2 cellular contexts compared by ENCODE assay signal in the genomic region with DNA sequence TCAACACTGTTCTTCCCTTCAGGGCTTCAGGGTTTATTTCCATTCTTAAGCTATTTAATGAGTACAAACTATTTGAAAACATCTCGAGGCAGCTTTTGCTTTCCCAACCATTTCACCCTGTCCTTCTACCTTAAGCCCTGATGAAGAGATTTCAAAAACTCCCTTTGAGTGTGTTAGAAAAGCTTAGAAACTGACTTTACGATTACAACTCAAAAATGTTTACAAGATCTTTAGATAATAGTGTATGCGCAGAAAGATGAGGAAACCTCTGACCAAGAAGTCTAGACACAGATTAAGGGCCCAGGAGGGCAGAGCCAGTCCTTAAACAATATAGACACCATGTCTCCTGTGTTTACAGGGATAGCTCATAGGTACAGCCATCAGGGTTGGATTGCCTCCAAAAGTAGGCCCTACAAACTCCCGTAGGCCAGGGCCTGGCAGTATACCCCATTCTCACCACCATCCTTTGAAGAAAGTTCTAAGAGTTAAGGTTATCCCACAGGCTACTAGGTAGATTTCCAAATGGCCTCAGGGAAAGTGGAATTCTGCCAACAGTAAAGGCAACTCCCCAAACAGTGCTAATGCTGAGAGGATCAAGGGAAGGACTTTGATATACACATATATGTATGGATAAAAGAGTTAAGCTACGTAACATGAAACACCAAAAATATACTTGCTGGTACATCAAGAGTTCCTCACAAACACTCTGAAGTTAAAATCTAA.
TF ChIP-seq lines count a peak whose summit lies in the region.

No MANE protein-coding gene starts in this region.

TF ChIP-seq in HCT116, 20 proteins besides CTCF, POLR2A, EP300 and RAD21:
- peak; percentile 51 for TF ChIP-seq TCF7L2 (IDR thresholded peaks at IDR 0.05; ENCODE audit: borderline replicate concordance, extremely low read depth, insufficient read depth, insufficient read length)
- TF ChIP-seq EZH2phosphoT487 (IDR thresholded peaks at IDR 0.05; ENCODE audit: borderline replicate concordance) = no peak
- TF ChIP-seq CBX3 (IDR thresholded peaks at IDR 0.05; ENCODE audit: low read depth) = no peak

TF ChIP-seq in GM12878, 131 proteins besides CTCF, POLR2A, EP300 and RAD21:
- TF ChIP-seq HDAC2 (IDR thresholded peaks at IDR 0.05) = no peak
